In genomic region chr11:15473954-15474837, GRCh38 we compare ENCODE assay signal across 12 cellular contexts.
DNase-seq lines count a peak whose midpoint lies in the region; ATAC-seq and TF ChIP-seq lines count a peak whose summit lies in the region.
"Had no signal": no experiment of that assay in that cellular context is flagged by ENCODE, and none has a peak within 500 bp of the region (broad histone marks: within the 10 kb centered on the region; RNA-seq: fewer than 3 reads in every experiment).

No MANE protein-coding gene starts in this region.

- H3K4me2 ChIP-seq in OCI-LY3 (ENCODE audit: low read length), result peak overlapping the region; percentile 16; the same call in 1 of the 2 replicates

- H3K27ac Mint-ChIP-seq in activated CD8-positive, alpha-beta T cell treated with anti-CD3 and anti-CD28 coated beads, Interleukin-2, amount 10 ng/mL, durations not matched to agents 7 days and 5 days, result no peak overlapping the region

- no peak overlapping the region for H3K4me3 Mint-ChIP-seq in activated CD8-positive, alpha-beta T cell treated with anti-CD3 and anti-CD28 coated beads, Interleukin-2, amount 10 ng/mL, durations not matched to agents 7 days and 5 days

- no peak overlapping the region for H3K9ac ChIP-seq in OCI-LY3 (ENCODE audit: low read length)

- peaks cover 25% of the 10 kb centered on the region for H3K4me1 ChIP-seq in OCI-LY3 (ENCODE audit: low read length)

- H3K36me3 ChIP-seq in OCI-LY3 (replicated peaks; ENCODE audit: low read depth, low read length), result no peaks in the 10 kb centered on the region

- no peaks in the 10 kb centered on the region for H3K4me1 Mint-ChIP-seq in activated CD8-positive, alpha-beta T cell treated with anti-CD3 and anti-CD28 coated beads, Interleukin-2, amount 10 ng/mL, durations not matched to agents 7 days and 5 days (ENCODE audit: low read depth)

- H3K27ac ChIP-seq in OCI-LY3 (ENCODE audit: low read length), result no peak overlapping the region

- peaks cover 80% of the 10 kb centered on the region for H3K27me3 ChIP-seq in OCI-LY3 (ENCODE audit: low read depth, low read length)

- H3K4me3 ChIP-seq in OCI-LY3 (ENCODE audit: low read length), result 0 out of 2 replicates have a peak overlapping the region, but pooled peaks have one; percentile 8
- H3K4me3 ChIP-seq: mucosa of descending colon had no signal

- no peaks in the 10 kb centered on the region for H3K9me3 Mint-ChIP-seq in activated CD8-positive, alpha-beta T cell treated with anti-CD3 and anti-CD28 coated beads, Interleukin-2, amount 10 ng/mL, durations not matched to agents 7 days and 5 days (ENCODE audit: insufficient read depth)

- DNase-seq in activated CD8-positive, alpha-beta T cell treated with anti-CD3 and anti-CD28 coated beads, Interleukin-2, amount 10 ng/mL, durations not matched to agents 7 days and 5 days, result no peak
- DNase-seq in NCI-H2171 treated with DMSO at 0.1 percent for 48 hours (lab: John Stamatoyannopoulos, UW), result no peak
- DNase-seq: Karpas-422; mucosa of descending colon; NCI-H446; SHP77; stimulated activated CD4-positive, alpha-beta T cell treated with anti-CD3 and anti-CD28 coated beads, Interleukin-4, amount 100 ng/mL, for 24 hours had no signal

- H3K9me3 ChIP-seq in OCI-LY3 (ENCODE audit: insufficient read depth, low read length), result no peaks in the 10 kb centered on the region
- H3K9me3 ChIP-seq: mucosa of descending colon had no signal

- H3K79me2 ChIP-seq in OCI-LY3 (ENCODE audit: low read length), result no peaks in the 10 kb centered on the region

- POLR2A ChIA-PET in activated CD8-positive, alpha-beta T cell treated with anti-CD3 and anti-CD28 coated beads, Interleukin-2, amount 10 ng/mL, durations not matched to agents 7 days and 5 days (lab: Charles Lee), result no interaction called here

- peak; percentile 85 for ATAC-seq in GM18907 (IDR thresholded peaks at IDR 0.05; ENCODE audit: unreplicated experiment)
- peak; percentile 85 for ATAC-seq in GM21717 (IDR thresholded peaks at IDR 0.05; ENCODE audit: unreplicated experiment)
- ATAC-seq in HG03108 (IDR thresholded peaks at IDR 0.05; ENCODE audit: unreplicated experiment), result peak; percentile 71
- ATAC-seq in activated CD8-positive, alpha-beta T cell treated with anti-CD3 and anti-CD28 coated beads, Interleukin-2, amount 10 ng/mL, durations not matched to agents 7 days and 5 days, result no peak
- ATAC-seq in esophagus mucosa, result no peak
- ATAC-seq: mucosa of descending colon had no signal

- CTCF ChIA-PET in activated CD8-positive, alpha-beta T cell treated with anti-CD3 and anti-CD28 coated beads, Interleukin-2, amount 10 ng/mL, durations not matched to agents 7 days and 5 days (lab: Charles Lee), result no interaction called here

- H4K20me1 ChIP-seq in OCI-LY3 (ENCODE audit: insufficient read depth, low read length), result peaks cover 34% of the 10 kb centered on the region; the same call in 1 of the 2 replicates

- H3K27me3 Mint-ChIP-seq in activated CD8-positive, alpha-beta T cell treated with anti-CD3 and anti-CD28 coated beads, Interleukin-2, amount 10 ng/mL, durations not matched to agents 7 days and 5 days (ENCODE audit: low read depth), result no peaks in the 10 kb centered on the region

- no peak overlapping the region for H2AFZ ChIP-seq in OCI-LY3 (ENCODE audit: low read depth, low read length)

- TF ChIP-seq CTCF in OCI-LY3 (IDR thresholded peaks at IDR 0.05; ENCODE audit: low read depth, low read length), result no peak

- H3K36me3 Mint-ChIP-seq in activated CD8-positive, alpha-beta T cell treated with anti-CD3 and anti-CD28 coated beads, Interleukin-2, amount 10 ng/mL, durations not matched to agents 7 days and 5 days (ENCODE audit: low read depth), result no peaks in the 10 kb centered on the region

Comparison
In these comparisons a context has a peak if more than half of its experiments do, and no peak if none do; other contexts are left out.
1. ATAC-seq: peak in GM18907 (single experiment), GM21717 (single experiment) and HG03108 (single experiment); none in activated CD8-positive, alpha-beta T cell treated with anti-CD3 and anti-CD28 coated beads, Interleukin-2, amount 10 ng/mL, durations not matched to agents 7 days and 5 days (single experiment) and esophagus mucosa (single experiment).